ENCODE assay signal across 8 cellular contexts in the genomic region with DNA sequence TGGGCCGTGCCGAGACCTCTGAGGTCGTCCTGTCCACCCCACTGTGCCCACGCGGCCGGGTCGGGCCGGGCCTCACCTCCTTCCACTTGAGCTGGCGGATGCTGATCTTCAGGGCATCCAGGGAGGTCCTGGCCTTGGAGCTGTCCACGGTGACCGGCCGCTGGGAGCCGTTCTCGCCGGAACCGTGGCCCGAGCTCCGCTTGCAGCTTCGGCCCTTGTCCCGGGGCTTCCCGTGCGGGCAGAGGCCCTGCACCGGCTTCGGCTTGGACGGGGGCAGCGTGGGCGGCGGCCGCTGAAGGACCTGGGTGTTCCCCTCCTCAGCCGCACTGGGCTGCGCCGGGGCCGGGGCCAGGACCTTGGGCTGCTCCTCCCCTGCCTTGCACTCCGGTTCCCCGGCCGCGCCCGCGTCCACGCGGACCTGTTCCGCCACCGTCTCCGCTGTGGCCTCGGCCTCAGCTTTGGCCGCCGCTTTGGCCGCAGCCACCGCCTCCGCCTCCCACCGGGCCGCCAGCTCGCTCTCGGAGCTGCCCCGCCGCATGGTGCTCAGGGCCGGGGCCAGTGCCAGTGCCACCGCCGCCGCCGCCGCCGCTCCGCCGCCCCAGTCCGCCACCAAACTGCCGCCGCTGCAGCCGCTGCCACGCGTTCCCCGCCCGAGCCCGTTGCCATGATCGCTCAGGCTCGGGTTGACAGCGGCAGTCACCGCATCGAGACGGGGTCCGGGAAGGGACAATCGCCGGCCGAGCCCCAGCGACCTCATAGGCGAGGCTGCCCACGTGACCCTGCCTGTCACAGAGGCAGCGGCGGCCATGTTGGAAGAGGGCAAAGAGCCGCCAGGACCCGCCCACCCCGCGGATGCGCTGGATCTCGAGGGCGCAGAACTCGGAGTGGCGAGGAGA. TPM values are rescaled to one million over a fixed set of nuclear protein-coding genes. Genes with fewer than 3 reads are reported as not detected.
DNase-seq lines count a peak whose midpoint lies in the region; ATAC-seq, FAIRE-seq and TF ChIP-seq lines count a peak whose summit lies in the region.

A gene with protein sequence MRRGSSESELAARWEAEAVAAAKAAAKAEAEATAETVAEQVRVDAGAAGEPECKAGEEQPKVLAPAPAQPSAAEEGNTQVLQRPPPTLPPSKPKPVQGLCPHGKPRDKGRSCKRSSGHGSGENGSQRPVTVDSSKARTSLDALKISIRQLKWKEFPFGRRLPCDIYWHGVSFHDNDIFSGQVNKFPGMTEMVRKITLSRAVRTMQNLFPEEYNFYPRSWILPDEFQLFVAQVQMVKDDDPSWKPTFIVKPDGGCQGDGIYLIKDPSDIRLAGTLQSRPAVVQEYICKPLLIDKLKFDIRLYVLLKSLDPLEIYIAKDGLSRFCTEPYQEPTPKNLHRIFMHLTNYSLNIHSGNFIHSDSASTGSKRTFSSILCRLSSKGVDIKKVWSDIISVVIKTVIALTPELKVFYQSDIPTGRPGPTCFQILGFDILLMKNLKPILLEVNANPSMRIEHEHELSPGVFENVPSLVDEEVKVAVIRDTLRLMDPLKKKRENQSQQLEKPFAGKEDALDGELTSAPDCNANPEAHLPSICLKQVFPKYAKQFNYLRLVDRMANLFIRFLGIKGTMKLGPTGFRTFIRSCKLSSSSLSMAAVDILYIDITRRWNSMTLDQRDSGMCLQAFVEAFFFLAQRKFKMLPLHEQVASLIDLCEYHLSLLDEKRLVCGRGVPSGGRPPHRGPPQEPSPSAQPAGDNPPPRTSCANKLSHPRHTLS (minus strand): TSS at position 698 of the 896 bp plus-strand sequence. CDS start 160 bp downstream, at position 538.

- peaks cover 25% of the 10 kb centered on the region for H3K4me1 ChIP-seq in DOHH2 (ENCODE audit: control insufficient read depth, low read length)
- peaks cover 16% of the 10 kb centered on the region for H3K4me1 ChIP-seq in GM23248 (ENCODE audit: insufficient read depth)
- peaks cover 14% of the 10 kb centered on the region for H3K4me1 ChIP-seq in Karpas-422 (ENCODE audit: low read length)

- no peaks in the 10 kb centered on the region for H3F3A ChIP-seq in DOHH2 (ENCODE audit: control insufficient read depth, insufficient read depth)
- peaks cover 8% of the 10 kb centered on the region; the same call in 1 of the 2 replicates for H3F3A ChIP-seq in GM23248 (ENCODE audit: insufficient read depth)

- FAIRE-seq in RCC 7860 (lab: Jason Lieb, UNC) = no peak

- H3K4me3 ChIP-seq in DOHH2 (ENCODE audit: low read length) = peak within 1 kb of the TSS; percentile 92
- peak within 1 kb of the TSS; percentile 80 for H3K4me3 ChIP-seq in GM23248
- H3K4me3 ChIP-seq in Karpas-422 (ENCODE audit: low read length) = peak within 1 kb of the TSS; percentile 91
- peak within 1 kb of the TSS; percentile 70 for H3K4me3 ChIP-seq in fibroblast of mammary gland (ENCODE audit: control insufficient read depth, low read depth, low read length)

- no peaks in the 10 kb centered on the region for H3K36me3 ChIP-seq in DOHH2 (ENCODE audit: control insufficient read depth, low read length)
- H3K36me3 ChIP-seq in GM23248 (ENCODE audit: low read depth) = no peaks in the 10 kb centered on the region
- no peaks in the 10 kb centered on the region for H3K36me3 ChIP-seq in Karpas-422 (ENCODE audit: insufficient read depth, low read length)

- 1 to 2% methylated on average over 69 to 90 of the region's 98 CpGs for WGBS in GM23248 (ENCODE audit: low coverage in 1 of 2, low lambda C conversion rate in 2 of 2, missing lambda C conversion rate in 2 of 2), 2 experiments

- peaks cover 7 to 8% of the 10 kb centered on the region in 2 donors for H3K27me3 Mint-ChIP-seq in natural killer cell (ENCODE audit: low read depth in 2 of 2)

- TF ChIP-seq CTCF in DOHH2 (IDR thresholded peaks at IDR 0.05; ENCODE audit: low read depth, low read length, poor library complexity, severe bottlenecking) (no peak), fibroblast of mammary gland (conservative IDR thresholded peaks at IDR 0.05; ENCODE audit: control insufficient read depth, insufficient read depth, low read depth, low read length) (no peak), natural killer cell (IDR thresholded peaks at IDR 0.05) (no peak)

- H3K9me3 Mint-ChIP-seq in natural killer cell = no peaks in the 10 kb centered on the region

- ATAC-seq in natural killer cell = peak; percentile 94 to 96 (median 95)

- H2AFZ ChIP-seq in GM23248 = peak within 1 kb of the TSS; percentile 89
- peak within 1 kb of the TSS; percentile 95 for H2AFZ ChIP-seq in Karpas-422 (ENCODE audit: low read length)

- H3K9me2 ChIP-seq in DOHH2 (replicated peaks; ENCODE audit: control insufficient read depth, low read length) (no peaks in the 10 kb centered on the region), GM23248 (ENCODE audit: insufficient read depth) (no peaks in the 10 kb centered on the region), Karpas-422 (replicated peaks; ENCODE audit: insufficient read depth, low read length) (no peaks in the 10 kb centered on the region)

- H4K20me1 ChIP-seq in DOHH2 (ENCODE audit: control insufficient read depth, insufficient read depth, low read depth, low read length) (no peaks in the 10 kb centered on the region), GM23248 (ENCODE audit: insufficient read depth) (no peaks in the 10 kb centered on the region), Karpas-422 (ENCODE audit: insufficient read depth, low read depth, low read length) (peaks cover 11% of the 10 kb centered on the region; the same call in 1 of the 2 replicates)

- in situ Hi-C loops in GM23248 (cut with MboI) = loop anchor here (10.0 kb wide), 1 partner anchor 252 kb away; no protein-coding TSS in a partner anchor

- peak within 1 kb of the TSS; percentile 92 for H3K4me3 Mint-ChIP-seq in natural killer cell

- H3K9ac ChIP-seq in GM23248 = peak within 1 kb of the TSS; percentile 81
- peak within 1 kb of the TSS; percentile 81 for H3K9ac ChIP-seq in Karpas-422 (ENCODE audit: low read length)

- H3K27ac ChIP-seq in DOHH2 (ENCODE audit: low read depth, low read length) (no peak within 1 kb of the TSS), GM23248 (peak within 1 kb of the TSS; percentile 49), Karpas-422 (ENCODE audit: low read length) (no peak within 1 kb of the TSS)

- DNase-seq in GM23248 (peak; percentile 99), Karpas-422 (peak; percentile 96), RCC 7860 (ENCODE audit: low spot score) (peak; percentile 85), fibroblast of mammary gland (ENCODE audit: low read depth) (peak; percentile 90), natural killer cell (peak; percentile 96)
- DNase-seq in activated T-helper 1 cell treated with anti-CD3 and anti-CD28 coated beads, Interleukin-2, amount 50 U/mL, for 16 hours (ENCODE audit: low read depth in 1 of 2, low spot score in 1 of 2) = peak; percentile 92 to 94
- peak; percentile 92 to 97 (median 94) for DNase-seq in stimulated activated naive CD4-positive, alpha-beta T cell (lab: John Stamatoyannopoulos, UW)

- H3K27me3 ChIP-seq in DOHH2 (ENCODE audit: control insufficient read depth, low read length) (peaks cover 21% of the 10 kb centered on the region), GM23248 (replicated peaks; ENCODE audit: insufficient read depth) (no peaks in the 10 kb centered on the region), Karpas-422 (ENCODE audit: low read length) (no peaks in the 10 kb centered on the region)

- H3K4me2 ChIP-seq in DOHH2 (ENCODE audit: low read length) = peak within 1 kb of the TSS; percentile 84
- peak within 1 kb of the TSS; percentile 97 for H3K4me2 ChIP-seq in GM23248 (ENCODE audit: unreplicated experiment)
- H3K4me2 ChIP-seq in Karpas-422 (ENCODE audit: low read depth, low read length, poor library complexity, severe bottlenecking) = peak within 1 kb of the TSS; percentile 69

- intact Hi-C loops in natural killer cell (cut with micrococcal nuclease) = loop anchor here (2.0 to 10.0 kb wide), 2 partner anchors 172 to 362 kb away; a partner anchor contains a TSS

- H3K79me2 ChIP-seq in DOHH2 (ENCODE audit: control insufficient read depth, low read length) = peaks cover 33% of the 10 kb centered on the region
- H3K79me2 ChIP-seq in GM23248 (ENCODE audit: insufficient read depth) = peaks cover 37% of the 10 kb centered on the region
- H3K79me2 ChIP-seq in Karpas-422 (ENCODE audit: low read length) = no peaks in the 10 kb centered on the region

- no peaks in the 10 kb centered on the region for H3K36me3 Mint-ChIP-seq in natural killer cell

- H3K27ac Mint-ChIP-seq in natural killer cell = peak within 1 kb of the TSS; percentile 59 to 85

- H3K4me1 Mint-ChIP-seq in natural killer cell = peaks cover 44% of the 10 kb centered on the region in 2 donors

- H3K9me3 ChIP-seq in DOHH2 (ENCODE audit: control insufficient read depth, insufficient read depth, low read length) = no peaks in the 10 kb centered on the region
- H3K9me3 ChIP-seq in GM23248 (ENCODE audit: low read depth) = no peaks in the 10 kb centered on the region
- H3K9me3 ChIP-seq in Karpas-422 (ENCODE audit: low read length) = no peaks in the 10 kb centered on the region

RNA-seq across cellular contexts. Expression of the gene that starts here (rescaled TPM):
- 6.3 and 6.4 TPM in 2 replicates for total RNA-seq in GM23248 (2014; rRNA removed; shearing (Covaris generic))
- polyA plus RNA-seq in GM23248 (2016; fragmentation: Nextera tagmentation; extraction: Ambion mirVana) = 5.0 and 5.1 TPM in 2 replicates
- total RNA-seq in Karpas-422 (2014; rRNA removed; shearing (Covaris generic); ENCODE audit: low replicate concordance) = 2.5 and 3.4 TPM in 2 replicates
- 1 to 10 TPM; 3.4 to 4.6 (median 3.6) TPM for total RNA-seq in natural killer cell
